Comparison of ENCODE assay signal across 20 cellular contexts in the genomic region with DNA sequence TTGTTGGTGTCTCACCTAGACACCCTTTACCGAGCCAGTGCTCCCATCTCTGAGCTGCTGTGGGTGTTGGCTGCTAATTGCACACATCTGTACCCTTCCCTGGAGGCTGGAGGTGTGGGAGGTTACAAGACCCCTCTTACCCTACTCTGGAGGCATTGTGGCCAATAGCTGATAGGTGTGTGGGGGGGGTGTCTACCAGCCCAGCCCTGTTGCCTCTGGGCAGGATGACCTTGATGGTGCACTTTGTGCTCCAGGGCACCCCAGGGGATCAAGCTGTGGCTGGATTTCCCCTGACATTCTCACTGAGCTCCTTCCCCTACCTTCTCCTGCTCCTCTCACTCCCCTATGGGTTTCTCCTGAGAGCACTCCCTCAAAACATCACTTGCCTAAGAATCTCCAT.
"Had no signal": no experiment of that assay in that cellular context is flagged by ENCODE, and none has a peak within 500 bp of the region (broad histone marks: within the 10 kb centered on the region; RNA-seq: fewer than 3 reads in every experiment).

No MANE protein-coding gene starts in this region.

- H3K4me1 ChIP-seq: foreskin keratinocyte, gastroesophageal sphincter, left lung, lower lobe of right lung had no signal

- DNase-seq: dermis blood vessel endothelial cell; dorsolateral prefrontal cortex; effector CD4-positive, alpha-beta T cell; effector memory CD4-positive, alpha-beta T cell; endodermal cell; erythroblast; foreskin keratinocyte; head of caudate nucleus; heart right ventricle; hippocampal formation; left cardiac atrium; left lung; left ventricle myocardium superior; lower lobe of right lung; mesenchymal stem cell had no signal

- H3K4me1 Mint-ChIP-seq: endodermal cell, mesothelial cell of epicardium had no signal

- H3K9me3 Mint-ChIP-seq: endodermal cell had no signal

- H3K4me3 ChIP-seq: coronary artery, dorsolateral prefrontal cortex, gastroesophageal sphincter, heart right ventricle, left lung, lower lobe of right lung had no signal

- H3K27me3 ChIP-seq: dorsolateral prefrontal cortex, gastroesophageal sphincter, left lung had no signal

- H3K4me3 Mint-ChIP-seq: endodermal cell, mesothelial cell of epicardium had no signal

- H3K36me3 Mint-ChIP-seq: mesothelial cell of epicardium had no signal

- ATAC-seq: esophagus mucosa, foreskin keratinocyte, gastroesophageal sphincter, heart right ventricle, left cardiac atrium, left lung, left ventricle myocardium superior, lower lobe of right lung had no signal

- H3K27ac ChIP-seq: coronary artery, dorsolateral prefrontal cortex, epithelial cell of prostate, foreskin keratinocyte, gastroesophageal sphincter, heart right ventricle, left lung, lower lobe of right lung had no signal

- H3K9me3 ChIP-seq: lower lobe of right lung had no signal

- H3K27ac Mint-ChIP-seq: endodermal cell, mesothelial cell of epicardium had no signal

- H3K36me3 ChIP-seq: gastroesophageal sphincter, heart right ventricle, left lung, lower lobe of right lung had no signal
